In the genomic region with DNA sequence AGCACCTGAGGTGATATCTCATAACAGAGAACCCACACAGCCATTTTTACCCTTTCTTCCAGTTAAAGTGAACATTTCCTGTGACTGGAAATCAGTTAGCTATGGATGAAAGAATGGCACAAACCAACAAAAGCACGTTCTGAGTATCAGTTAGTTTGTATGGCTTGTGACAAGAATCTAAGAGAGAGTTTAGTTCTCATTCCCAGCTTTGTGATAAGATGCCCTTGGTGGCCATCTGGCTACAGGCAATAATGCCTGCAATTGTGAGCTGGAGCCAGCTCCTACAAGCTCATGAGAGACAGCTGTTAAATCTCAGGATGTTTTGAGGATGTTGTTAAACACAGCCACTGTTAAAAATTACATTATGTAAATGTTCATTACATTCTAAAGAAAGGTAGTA, we compare ENCODE assay signal across 19 cellular contexts.
DNase-seq lines count a peak whose midpoint lies in the region; ATAC-seq and TF ChIP-seq lines count a peak whose summit lies in the region.
"Had no signal": no experiment of that assay in that cellular context is flagged by ENCODE, and none has a peak within 500 bp of the region (broad histone marks: within the 10 kb centered on the region; RNA-seq: fewer than 3 reads in every experiment).

No MANE protein-coding gene starts in this region.

- H3K9me2 ChIP-seq in SK-N-SH, result no peaks in the 10 kb centered on the region

- no peaks in the 10 kb centered on the region for H3K79me2 ChIP-seq in SK-N-SH (ENCODE audit: insufficient read depth)

- no peak overlapping the region for H4K91ac ChIP-seq in mesenchymal stem cell (ENCODE audit: low read length)

- H2AK5ac ChIP-seq in mesenchymal stem cell (ENCODE audit: low read length, severe bottlenecking), result no peak overlapping the region

- no peaks in the 10 kb centered on the region for H3K79me1 ChIP-seq in mesenchymal stem cell (replicated peaks; ENCODE audit: low read length, poor library complexity, severe bottlenecking)

- peak in 1 of 2 experiments; percentile 44; a peak in 1 of 4 replicates for TF ChIP-seq EP300 in SK-N-SH (IDR thresholded peaks at IDR 0.05; ENCODE audit: borderline replicate concordance in 1 of 2, low read depth in 1 of 2, low read length in 1 of 2)

- H3K9ac ChIP-seq in SK-N-SH (no peak overlapping the region), mesenchymal stem cell (ENCODE audit: low read length) (no peak overlapping the region)

- no peak for ATAC-seq in GM21367 (IDR thresholded peaks at IDR 0.05; ENCODE audit: unreplicated experiment)
- no peak for ATAC-seq in GM21360 (IDR thresholded peaks at IDR 0.05; ENCODE audit: unreplicated experiment)
- ATAC-seq: GM12878 had no signal

- CTCF ChIA-PET in SK-N-SH (lab: Yijun Ruan, JAX), result interaction anchor here (1.2 to 2.7 kb wide), 4 partner anchors 8 to 247 kb away, joined by 4 to 9 read pairs (median 6); partner anchors contain the start of gene FRMD6

- no peak overlapping the region for H3K23ac ChIP-seq in mesenchymal stem cell (ENCODE audit: low read length in 2 of 2)

- no peak overlapping the region for H2BK120ac ChIP-seq in mesenchymal stem cell (ENCODE audit: low read depth, low read length)

- peak overlapping the region in 1 of 2 experiments; percentile 64; a peak in 2 of 4 replicates for H3K27ac ChIP-seq in SK-N-SH (ENCODE audit: low read depth in 2 of 2, low read length in 1 of 2)
- H3K27ac ChIP-seq in mesenchymal stem cell (ENCODE audit: low read length, poor library complexity, severe bottlenecking), result no peak overlapping the region
- H3K27ac ChIP-seq: RWPE1 had no signal

- no peak overlapping the region for H3K14ac ChIP-seq in mesenchymal stem cell (ENCODE audit: low read length in 2 of 2)

- peak; percentile 40 for TF ChIP-seq RAD21 in SK-N-SH (IDR thresholded peaks at IDR 0.05; ENCODE audit: low read length)

- WGBS in SK-N-SH (ENCODE audit: low lambda C conversion rate), result 50% methylated on average over 1 of the region's 1 CpG
- 63% methylated on average over 1 of the region's 1 CpG for WGBS in mesenchymal stem cell

- no peak overlapping the region for H2AFZ ChIP-seq in SK-N-SH (ENCODE audit: low read depth)
- no peak overlapping the region for H2AFZ ChIP-seq in mesenchymal stem cell (ENCODE audit: low read depth, low read length)

- H4K20me1 ChIP-seq in SK-N-SH (ENCODE audit: insufficient read depth), result no peaks in the 10 kb centered on the region

- H3F3A ChIP-seq in SK-N-SH (replicated peaks; ENCODE audit: insufficient read depth), result peaks cover 28% of the 10 kb centered on the region

- no peak overlapping the region for H3K4ac ChIP-seq in mesenchymal stem cell (ENCODE audit: low read depth in 1 of 2, low read length in 2 of 2)

- no peak overlapping the region for H2BK15ac ChIP-seq in mesenchymal stem cell (ENCODE audit: low read depth, poor library complexity, severe bottlenecking)

- H4K8ac ChIP-seq in mesenchymal stem cell (ENCODE audit: low read length), result peak overlapping the region; percentile 31

- H3K9me3 ChIP-seq in SK-N-SH (no peaks in the 10 kb centered on the region), mesenchymal stem cell (ENCODE audit: control insufficient read depth, low read length) (no peaks in the 10 kb centered on the region)

- H2BK12ac ChIP-seq in mesenchymal stem cell (ENCODE audit: low read length in 2 of 2), result peak overlapping the region in 1 of 2 experiments; percentile 88

- POLR2A ChIA-PET in SK-N-SH (lab: Yijun Ruan, JAX), result interaction anchor here (0.6 kb wide), 1 partner anchor 72 kb away, joined by 3 read pairs; no protein-coding TSS in a partner anchor

- H3K4me3 ChIP-seq in SK-N-SH (ENCODE audit: low read depth in 2 of 2, low read length in 1 of 2), result no peak overlapping the region
- H3K4me3 ChIP-seq in mesenchymal stem cell (ENCODE audit: insufficient read depth in 1 of 2, low read depth in 1 of 2, low read length in 2 of 2), result no peak overlapping the region
- H3K4me3 ChIP-seq: GM12878 had no signal

- H3K18ac ChIP-seq in mesenchymal stem cell (ENCODE audit: low read depth in 1 of 2, low read length in 2 of 2), result peak overlapping the region in 1 of 2 experiments; percentile 59

- H3K4me1 ChIP-seq in SK-N-SH (ENCODE audit: control insufficient read depth in 1 of 2, insufficient read depth in 2 of 2, low read depth in 1 of 2, low read length in 1 of 2) (peaks cover 15 to 24% of the 10 kb centered on the region in 2 experiments), mesenchymal stem cell (ENCODE audit: control insufficient read depth, insufficient read depth, low read depth, low read length) (peaks cover 4% of the 10 kb centered on the region)

- no peak for TF ChIP-seq CTCF in SK-N-SH (IDR thresholded peaks at IDR 0.05)

- no peaks in the 10 kb centered on the region for H3K27me3 ChIP-seq in SK-N-SH (ENCODE audit: insufficient read depth)
- no peaks in the 10 kb centered on the region for H3K27me3 ChIP-seq in mesenchymal stem cell (ENCODE audit: control insufficient read depth in 1 of 2, insufficient read depth in 1 of 2, low read length in 2 of 2)

- DNase-seq in DMS 273 treated with DMSO at 0.1 percent for 48 hours (lab: John Stamatoyannopoulos, UW) (peak; percentile 85), NCI-H2171 (lab: John Stamatoyannopoulos, UW) (peak; percentile 53), SK-N-SH (peak; percentile 28), mesenchymal stem cell (no peak), NCI-H146 treated with DMSO at 0.1 percent for 48 hours (lab: John Stamatoyannopoulos, UW; ENCODE audit: unreplicated experiment) (no peak)
- DNase-seq: DMS79 treated with DMSO at 0.1 percent for 48 hours, GOT3, HCEC 1CT, KG1, NCI-H1092 treated with DMSO at 0.1 percent for 48 hours, NCI-H146, NCI-H2107, NCI-H2227 treated with DMSO at 0.1 percent for 48 hours, NCI-H510A, T-helper 1 cell had no signal

- no peak overlapping the region for H2BK5ac ChIP-seq in mesenchymal stem cell (ENCODE audit: low read depth, low read length, poor library complexity, severe bottlenecking)

- H3K4me2 ChIP-seq in SK-N-SH, result no peak overlapping the region
- H3K4me2 ChIP-seq in mesenchymal stem cell (ENCODE audit: low read length, poor library complexity, severe bottlenecking), result no peak overlapping the region

- H3K36me3 ChIP-seq in SK-N-SH (replicated peaks in 1 of 2; ENCODE audit: control insufficient read depth in 1 of 2, insufficient read depth in 2 of 2, low read length in 1 of 2) (no peaks in the 10 kb centered on the region), mesenchymal stem cell (ENCODE audit: control insufficient read depth in 1 of 2, insufficient read depth in 2 of 2, low read depth in 1 of 2, low read length in 2 of 2) (no peaks in the 10 kb centered on the region)

TF ChIP-seq in SK-N-SH, 30 proteins besides CTCF, POLR2A, EP300 and RAD21:
- peak; percentile 41 for TF ChIP-seq GATA2 (CRISPR knock-in tag; IDR thresholded peaks at IDR 0.05)
- no peak for TF ChIP-seq TEAD4 (IDR thresholded peaks at IDR 0.05; ENCODE audit: borderline replicate concordance, insufficient read depth)
- no peak for TF ChIP-seq IRF3 (IDR thresholded peaks at IDR 0.05; ENCODE audit: low read depth, low read length)
- TF ChIP-seq USF2 (IDR thresholded peaks at IDR 0.05; ENCODE audit: borderline replicate concordance, low read depth, low read length), result no peak
- no peak for TF ChIP-seq FOXM1 (IDR thresholded peaks at IDR 0.05; ENCODE audit: low read depth)
- peak; percentile 20 for TF ChIP-seq CHD2 (IDR thresholded peaks at IDR 0.05; ENCODE audit: low read length, partially characterized antibody)
- no peak for TF ChIP-seq SIN3A (IDR thresholded peaks at IDR 0.05; ENCODE audit: borderline replicate concordance, low read depth, low read length)
- no peak for TF ChIP-seq NRF1 (IDR thresholded peaks at IDR 0.05; ENCODE audit: low read depth, low read length)
- TF ChIP-seq YY1 (IDR thresholded peaks at IDR 0.05; ENCODE audit: low read depth), result no peak
- 0 out of 2 replicates have a peak, but pooled peaks have one; percentile 19 for TF ChIP-seq RCOR1 (IDR thresholded peaks at IDR 0.05; ENCODE audit: low read length)
- TF ChIP-seq NFIC (IDR thresholded peaks at IDR 0.05; ENCODE audit: borderline replicate concordance), result no peak

Comparison
In these comparisons a context has a peak if more than half of its experiments do, and no peak if none do; other contexts are left out.
1. DNase-seq: peak in DMS 273 treated with DMSO at 0.1 percent for 48 hours (single experiment), NCI-H2171 (single experiment) and SK-N-SH (single experiment); none in mesenchymal stem cell (single experiment) and NCI-H146 treated with DMSO at 0.1 percent for 48 hours (single experiment).